In genomic region chr12:107891967-107892366, GRCh38 we compare ENCODE assay signal across 10 cellular contexts.
DNase-seq lines count a peak whose midpoint lies in the region; ATAC-seq, FAIRE-seq and TF ChIP-seq lines count a peak whose summit lies in the region.
"Had no signal": no experiment of that assay in that cellular context is flagged by ENCODE, and none has a peak within 500 bp of the region (broad histone marks: within the 10 kb centered on the region; RNA-seq: fewer than 3 reads in every experiment).

No MANE protein-coding gene starts in this region.

- H3K27ac ChIP-seq in A673 (ENCODE audit: low read depth, low read length, poor library complexity, severe bottlenecking): no peak overlapping the region
- no peak overlapping the region for H3K27ac ChIP-seq in OCI-LY3 (ENCODE audit: low read length)

- POLR2A ChIA-PET in A673 (lab: Charles Lee; ENCODE audit: low non-redundant PET): no interaction called here
- POLR2A ChIA-PET in activated CD4-positive, alpha-beta memory T cell treated with anti-CD3 and anti-CD28 coated beads, Interleukin-2, amount 10 ng/mL, durations not matched to agents 7 days and 5 days (lab: Charles Lee): no interaction called here

- peaks cover 11% of the 10 kb centered on the region for H3K27me3 Mint-ChIP-seq in activated CD4-positive, alpha-beta memory T cell treated with anti-CD3 and anti-CD28 coated beads, Interleukin-2, amount 10 ng/mL, durations not matched to agents 7 days and 5 days

- H3K4me2 ChIP-seq in OCI-LY3 (ENCODE audit: low read length): no peak overlapping the region

- BruUV-seq in A673 (replicated peaks; lab: Mats Ljungman, UMichigan): no TSS peak

- FAIRE-seq in GM12891 (lab: Jason Lieb, UNC): peak; percentile 23

- CTCF ChIA-PET in A673 (lab: Charles Lee): no interaction called here
- CTCF ChIA-PET in activated CD4-positive, alpha-beta memory T cell treated with anti-CD3 and anti-CD28 coated beads, Interleukin-2, amount 10 ng/mL, durations not matched to agents 7 days and 5 days (lab: Charles Lee): no interaction called here

- TF ChIP-seq CTCF in A673 (conservative IDR thresholded peaks at IDR 0.05; ENCODE audit: low read depth, low read length) (peak; percentile 64), OCI-LY3 (IDR thresholded peaks at IDR 0.05; ENCODE audit: low read depth, low read length) (peak; percentile 42), fibroblast of mammary gland (conservative IDR thresholded peaks at IDR 0.05; ENCODE audit: control insufficient read depth, insufficient read depth, low read depth, low read length) (peak; percentile 31)

- H4K20me1 ChIP-seq in OCI-LY3 (ENCODE audit: insufficient read depth, low read length): no peaks in the 10 kb centered on the region

- H2AFZ ChIP-seq in OCI-LY3 (ENCODE audit: low read depth, low read length): no peak overlapping the region

- no peak for TF ChIP-seq POLR2A in GM12891 (IDR thresholded peaks at IDR 0.05; ENCODE audit: low read depth, low read length)

- no peak for ATAC-seq in HG02852 (IDR thresholded peaks at IDR 0.05; ENCODE audit: unreplicated experiment)
- ATAC-seq: activated CD4-positive, alpha-beta T cell treated with anti-CD3 and anti-CD28 coated beads for 36 hours; stimulated activated effector memory CD8-positive, alpha-beta T cell treated with anti-CD3 and anti-CD28 coated beads, Interleukin-12 subunit alpha, Interleukin-12 subunit beta, amount 100 ng/mL, for 72 hours had no signal

- intact Hi-C loops in A673 (cut with micrococcal nuclease; ENCODE audit: unreplicated experiment): no loop called here

- no peaks in the 10 kb centered on the region for H3K36me3 Mint-ChIP-seq in activated CD4-positive, alpha-beta memory T cell treated with anti-CD3 and anti-CD28 coated beads, Interleukin-2, amount 10 ng/mL, durations not matched to agents 7 days and 5 days (ENCODE audit: low read depth)
- H3K36me3 Mint-ChIP-seq: stimulated activated effector memory CD8-positive, alpha-beta T cell treated with anti-CD3 and anti-CD28 coated beads, Interleukin-12 subunit alpha, Interleukin-12 subunit beta, amount 100 ng/mL, for 72 hours had no signal

- H3K4me1 Mint-ChIP-seq in activated CD4-positive, alpha-beta memory T cell treated with anti-CD3 and anti-CD28 coated beads, Interleukin-2, amount 10 ng/mL, durations not matched to agents 7 days and 5 days: no peaks in the 10 kb centered on the region
- H3K4me1 Mint-ChIP-seq: activated CD4-positive, alpha-beta T cell treated with anti-CD3 and anti-CD28 coated beads for 36 hours; stimulated activated effector memory CD8-positive, alpha-beta T cell treated with anti-CD3 and anti-CD28 coated beads, Interleukin-12 subunit alpha, Interleukin-12 subunit beta, amount 100 ng/mL, for 72 hours had no signal

- no peak overlapping the region for H3K4me3 ChIP-seq in A673 (ENCODE audit: low read depth, low read length, poor library complexity, severe bottlenecking)
- no peak overlapping the region for H3K4me3 ChIP-seq in OCI-LY3 (ENCODE audit: low read length)
- no peak overlapping the region for H3K4me3 ChIP-seq in fibroblast of mammary gland (ENCODE audit: control insufficient read depth, low read depth, low read length)

- H3K79me2 ChIP-seq in OCI-LY3 (ENCODE audit: low read length): no peaks in the 10 kb centered on the region

- H3K9ac ChIP-seq in OCI-LY3 (ENCODE audit: low read length): no peak overlapping the region

- H3K9me3 Mint-ChIP-seq in activated CD4-positive, alpha-beta memory T cell treated with anti-CD3 and anti-CD28 coated beads, Interleukin-2, amount 10 ng/mL, durations not matched to agents 7 days and 5 days: no peaks in the 10 kb centered on the region
- H3K9me3 Mint-ChIP-seq: stimulated activated effector memory CD8-positive, alpha-beta T cell treated with anti-CD3 and anti-CD28 coated beads, Interleukin-12 subunit alpha, Interleukin-12 subunit beta, amount 100 ng/mL, for 72 hours had no signal

- peaks cover 49% of the 10 kb centered on the region for H3K27me3 ChIP-seq in A673 (replicated peaks; ENCODE audit: insufficient read depth, low read depth, low read length, poor library complexity)
- H3K27me3 ChIP-seq in OCI-LY3 (ENCODE audit: low read depth, low read length): no peaks in the 10 kb centered on the region

- H3K9me3 ChIP-seq in A673 (ENCODE audit: low read depth, low read length, poor library complexity, severe bottlenecking): no peaks in the 10 kb centered on the region
- H3K9me3 ChIP-seq in OCI-LY3 (ENCODE audit: insufficient read depth, low read length): no peaks in the 10 kb centered on the region

- H3K4me1 ChIP-seq in A673 (ENCODE audit: insufficient read depth, low read length, poor library complexity, severe bottlenecking): no peaks in the 10 kb centered on the region
- no peaks in the 10 kb centered on the region for H3K4me1 ChIP-seq in OCI-LY3 (ENCODE audit: low read length)

- no peak overlapping the region for H3K4me3 Mint-ChIP-seq in activated CD4-positive, alpha-beta memory T cell treated with anti-CD3 and anti-CD28 coated beads, Interleukin-2, amount 10 ng/mL, durations not matched to agents 7 days and 5 days
- H3K4me3 Mint-ChIP-seq: activated CD4-positive, alpha-beta T cell treated with anti-CD3 and anti-CD28 coated beads for 36 hours; stimulated activated effector memory CD8-positive, alpha-beta T cell treated with anti-CD3 and anti-CD28 coated beads, Interleukin-12 subunit alpha, Interleukin-12 subunit beta, amount 100 ng/mL, for 72 hours had no signal

- DNase-seq in A673 (ENCODE audit: low spot score) (peak; percentile 40), GM12891 (ENCODE audit: insufficient read length, low spot score) (no peak), fibroblast of mammary gland (ENCODE audit: low read depth) (peak; percentile 18), glomerular visceral epithelial cell (ENCODE audit: extremely low spot score) (no peak), NCI-H2171 (lab: John Stamatoyannopoulos, UW) (no peak)
- DNase-seq in activated CD4-positive, alpha-beta memory T cell treated with anti-CD3 and anti-CD28 coated beads, Interleukin-2, amount 10 ng/mL, durations not matched to agents 7 days and 5 days: no peak
- DNase-seq: activated CD4-positive, alpha-beta T cell treated with anti-CD3 and anti-CD28 coated beads for 36 hours had no signal

- H3K27ac Mint-ChIP-seq in activated CD4-positive, alpha-beta memory T cell treated with anti-CD3 and anti-CD28 coated beads, Interleukin-2, amount 10 ng/mL, durations not matched to agents 7 days and 5 days: no peak overlapping the region
- H3K27ac Mint-ChIP-seq: activated CD4-positive, alpha-beta T cell treated with anti-CD3 and anti-CD28 coated beads for 36 hours; stimulated activated effector memory CD8-positive, alpha-beta T cell treated with anti-CD3 and anti-CD28 coated beads, Interleukin-12 subunit alpha, Interleukin-12 subunit beta, amount 100 ng/mL, for 72 hours had no signal

- H3K36me3 ChIP-seq in A673 (ENCODE audit: insufficient read depth, low read length, poor library complexity, severe bottlenecking) (no peaks in the 10 kb centered on the region), OCI-LY3 (replicated peaks; ENCODE audit: low read depth, low read length) (no peaks in the 10 kb centered on the region)

TF ChIP-seq in GM12891, 5 proteins besides CTCF, POLR2A, EP300 and RAD21:
- TF ChIP-seq TAF1 (IDR thresholded peaks at IDR 0.05; ENCODE audit: low read depth, low read length) (no peak), POU2F2 (IDR thresholded peaks at IDR 0.05; ENCODE audit: low read depth, low read length) (no peak), PAX5 (IDR thresholded peaks at IDR 0.05; ENCODE audit: insufficient read depth, low read length, severe bottlenecking) (no peak), SPI1 (IDR thresholded peaks at IDR 0.05; ENCODE audit: low read depth, low read length) (no peak), POLR2AphosphoS5 (IDR thresholded peaks at IDR 0.05; ENCODE audit: low read depth, low read length) (no peak)

Comparison
In these comparisons a context has a peak if more than half of its experiments do, and no peak if none do; other contexts are left out.
1. DNase-seq: peak in A673 (single experiment) and fibroblast of mammary gland (single experiment); none in GM12891 (single experiment), activated CD4-positive, alpha-beta memory T cell treated with anti-CD3 and anti-CD28 coated beads, Interleukin-2, amount 10 ng/mL, durations not matched to agents 7 days and 5 days (single experiment), glomerular visceral epithelial cell (single experiment) and NCI-H2171 (single experiment).
2. Peak in every context shown above with its lines, with median percentiles within 50 percentile points of each other: CTCF ChIP-seq.